In genomic region chr5:43314724-43315123, GRCh38 we compare ENCODE assay signal across 12 cellular contexts. TPM values are rescaled to one million over a fixed set of nuclear protein-coding genes. Genes with fewer than 3 reads are reported as not detected.
DNase-seq lines count a peak whose midpoint lies in the region; ATAC-seq, FAIRE-seq and TF ChIP-seq lines count a peak whose summit lies in the region.
"Had no signal": no experiment of that assay in that cellular context is flagged by ENCODE, and none has a peak within 500 bp of the region (broad histone marks: within the 10 kb centered on the region; RNA-seq: fewer than 3 reads in every experiment).

No MANE protein-coding gene starts in this region.

- H3K4me3 ChIP-seq in keratinocyte (ENCODE audit: control insufficient read depth in 2 of 3, extremely low read depth in 1 of 3, insufficient read depth in 2 of 3, low read depth in 1 of 3, low read length in 3 of 3), result no peak overlapping the region
- H3K4me3 ChIP-seq: SJSA1 had no signal

- DNase-seq in activated naive CD4-positive, alpha-beta T cell treated with anti-CD3 and anti-CD28 coated beads, Interleukin-2, amount 10 ng/mL, durations not matched to agents 7 days and 5 days, result no peak
- DNase-seq in activated naive CD4-positive, alpha-beta T cell treated with Interleukin-2 at 50 U/mL for 16 hours, result no peak
- no peak for DNase-seq in activated CD4-positive, alpha-beta memory T cell treated with anti-CD3 and anti-CD28 coated beads for 36 hours
- DNase-seq in keratinocyte (ENCODE audit: low read depth, low spot score), result no peak
- no peak for DNase-seq in NCI-H128 (lab: John Stamatoyannopoulos, UW; ENCODE audit: unreplicated experiment)
- DNase-seq: activated CD4-positive, alpha-beta T cell treated with anti-CD3 and anti-CD28 coated beads, Interleukin-2, amount 50 U/mL, for 4 hours; KG1 had no signal

- H2AFZ ChIP-seq in keratinocyte (ENCODE audit: control insufficient read depth, low read length), result no peak overlapping the region

- H3K79me2 ChIP-seq in keratinocyte (ENCODE audit: control insufficient read depth, insufficient read depth, low read length), result peaks cover 35% of the 10 kb centered on the region

- peaks cover 10% of the 10 kb centered on the region for H3K9me3 Mint-ChIP-seq in activated naive CD4-positive, alpha-beta T cell treated with anti-CD3 and anti-CD28 coated beads, Interleukin-2, amount 10 ng/mL, durations not matched to agents 7 days and 5 days
- H3K9me3 Mint-ChIP-seq in activated CD4-positive, alpha-beta memory T cell treated with anti-CD3 and anti-CD28 coated beads for 36 hours, result peaks cover 18% of the 10 kb centered on the region
- peaks cover 8% of the 10 kb centered on the region for H3K9me3 Mint-ChIP-seq in stimulated activated naive CD8-positive, alpha-beta T cell treated with anti-CD3 and anti-CD28 coated beads, Interleukin-15, Interleukin-2, amounts not matched to agents 100 ng/mL and 50 ng/mL, for 24 hours

- no peaks in the 10 kb centered on the region for H3K9me3 ChIP-seq in keratinocyte (ENCODE audit: control insufficient read depth, low read depth, low read length)
- H3K9me3 ChIP-seq: SJSA1 had no signal

- POLR2A ChIA-PET in activated CD4-positive, alpha-beta memory T cell treated with anti-CD3 and anti-CD28 coated beads for 36 hours (lab: Charles Lee), result interaction anchor here (0.6 to 3.4 kb wide), 5 partner anchors 9 to 307 kb away, joined by 3 to 31 read pairs (median 6); partner anchors contain the start of genes TMEM267 and ZNF131

- ATAC-seq in GM18520 (IDR thresholded peaks at IDR 0.05; ENCODE audit: unreplicated experiment), result no peak
- ATAC-seq in HG03095 (IDR thresholded peaks at IDR 0.05; ENCODE audit: unreplicated experiment), result no peak

- H3K27ac ChIP-seq in keratinocyte (ENCODE audit: control insufficient read depth, insufficient read depth, low read length), result peak overlapping the region; percentile 94

- no peak for FAIRE-seq in keratinocyte (lab: Jason Lieb, UNC)

- no peak overlapping the region for H3K4me3 Mint-ChIP-seq in activated naive CD4-positive, alpha-beta T cell treated with anti-CD3 and anti-CD28 coated beads, Interleukin-2, amount 10 ng/mL, durations not matched to agents 7 days and 5 days
- peak overlapping the region; percentile 9 for H3K4me3 Mint-ChIP-seq in activated CD4-positive, alpha-beta memory T cell treated with anti-CD3 and anti-CD28 coated beads for 36 hours
- peak overlapping the region; percentile 15 for H3K4me3 Mint-ChIP-seq in stimulated activated naive CD8-positive, alpha-beta T cell treated with anti-CD3 and anti-CD28 coated beads, Interleukin-15, Interleukin-2, amounts not matched to agents 100 ng/mL and 50 ng/mL, for 24 hours

- CTCF ChIA-PET in activated naive CD4-positive, alpha-beta T cell treated with anti-CD3 and anti-CD28 coated beads, Interleukin-2, amount 10 ng/mL, durations not matched to agents 7 days and 5 days (lab: Charles Lee), result interaction anchor here (0.8 to 2.2 kb wide), 4 partner anchors 75 to 209 kb away, joined by 3 to 15 read pairs (median 3); partner anchors contain the start of gene TMEM267
- CTCF ChIA-PET in activated CD4-positive, alpha-beta memory T cell treated with anti-CD3 and anti-CD28 coated beads for 36 hours (lab: Charles Lee), result interaction anchor here (1.0 to 5.1 kb wide), 6 partner anchors 9 to 250 kb away, joined by 3 to 29 read pairs (median 6); partner anchors contain the start of gene TMEM267

- intact Hi-C loops in activated CD4-positive, alpha-beta memory T cell treated with anti-CD3 and anti-CD28 coated beads for 36 hours (cut with micrococcal nuclease), result loop anchor here (1.0 to 5.0 kb wide), 9 partner anchors 10 to 1493 kb away; partner anchors contain the start of genes MRPS30 and PAIP1

- dilution Hi-C loops in keratinocyte (cut with MboI; ENCODE audit: extremely low pct_ligation_motif_present, low sequenced_read_pairs), result no loop called here

- H3K27ac Mint-ChIP-seq in activated naive CD4-positive, alpha-beta T cell treated with anti-CD3 and anti-CD28 coated beads, Interleukin-2, amount 10 ng/mL, durations not matched to agents 7 days and 5 days, result peak overlapping the region; percentile 72
- peak overlapping the region; percentile 94 for H3K27ac Mint-ChIP-seq in activated CD4-positive, alpha-beta memory T cell treated with anti-CD3 and anti-CD28 coated beads for 36 hours
- peak overlapping the region; percentile 98 for H3K27ac Mint-ChIP-seq in stimulated activated naive CD8-positive, alpha-beta T cell treated with anti-CD3 and anti-CD28 coated beads, Interleukin-15, Interleukin-2, amounts not matched to agents 100 ng/mL and 50 ng/mL, for 24 hours

- H3K27me3 ChIP-seq in keratinocyte (ENCODE audit: control insufficient read depth, extremely low read depth, insufficient read depth, low read length), result no peaks in the 10 kb centered on the region
- H3K27me3 ChIP-seq: brain microvascular endothelial cell, SJSA1 had no signal

- no peak overlapping the region for H3K9ac ChIP-seq in keratinocyte (ENCODE audit: control insufficient read depth, extremely low read depth, insufficient read depth, low read length)

- peaks cover 20% of the 10 kb centered on the region for H4K20me1 ChIP-seq in keratinocyte (ENCODE audit: control insufficient read depth, extremely low read depth, insufficient read depth, low read length)

- H3K27me3 Mint-ChIP-seq in activated naive CD4-positive, alpha-beta T cell treated with anti-CD3 and anti-CD28 coated beads, Interleukin-2, amount 10 ng/mL, durations not matched to agents 7 days and 5 days, result no peaks in the 10 kb centered on the region
- peaks cover 2% of the 10 kb centered on the region for H3K27me3 Mint-ChIP-seq in activated CD4-positive, alpha-beta memory T cell treated with anti-CD3 and anti-CD28 coated beads for 36 hours
- no peaks in the 10 kb centered on the region for H3K27me3 Mint-ChIP-seq in stimulated activated naive CD8-positive, alpha-beta T cell treated with anti-CD3 and anti-CD28 coated beads, Interleukin-15, Interleukin-2, amounts not matched to agents 100 ng/mL and 50 ng/mL, for 24 hours

- H3K36me3 Mint-ChIP-seq in activated naive CD4-positive, alpha-beta T cell treated with anti-CD3 and anti-CD28 coated beads, Interleukin-2, amount 10 ng/mL, durations not matched to agents 7 days and 5 days, result peaks cover 24% of the 10 kb centered on the region
- peaks cover 42% of the 10 kb centered on the region for H3K36me3 Mint-ChIP-seq in activated CD4-positive, alpha-beta memory T cell treated with anti-CD3 and anti-CD28 coated beads for 36 hours
- H3K36me3 Mint-ChIP-seq in stimulated activated naive CD8-positive, alpha-beta T cell treated with anti-CD3 and anti-CD28 coated beads, Interleukin-15, Interleukin-2, amounts not matched to agents 100 ng/mL and 50 ng/mL, for 24 hours (ENCODE audit: low read depth), result peaks cover 29% of the 10 kb centered on the region

- no peak for TF ChIP-seq CTCF in keratinocyte (optimal IDR thresholded peaks at IDR 0.05 in 1 of 3, IDR thresholded peaks at IDR 0.05 in 1 of 3, conservative IDR thresholded peaks at IDR 0.05 in 1 of 3; ENCODE audit: extremely low read depth in 1 of 3, insufficient read depth in 2 of 3, low read length in 3 of 3)

- peaks cover 3 to 14% of the 10 kb centered on the region in 2 experiments for H3K36me3 ChIP-seq in keratinocyte (ENCODE audit: control insufficient read depth in 2 of 2, extremely low read depth in 1 of 2, insufficient read depth in 2 of 2, low read length in 2 of 2)
- H3K36me3 ChIP-seq: SJSA1 had no signal

- H3K9me1 ChIP-seq in keratinocyte (ENCODE audit: control insufficient read depth, extremely low read depth, insufficient read depth, low read length), result no peaks in the 10 kb centered on the region

- no peak overlapping the region for H3K4me2 ChIP-seq in keratinocyte (ENCODE audit: control insufficient read depth, extremely low read depth, insufficient read depth, low read depth, low read length)

- H3K4me1 ChIP-seq in keratinocyte (ENCODE audit: control insufficient read depth, extremely low read depth, insufficient read depth, low read length), result peaks cover 45% of the 10 kb centered on the region

- H3K4me1 Mint-ChIP-seq in activated naive CD4-positive, alpha-beta T cell treated with anti-CD3 and anti-CD28 coated beads, Interleukin-2, amount 10 ng/mL, durations not matched to agents 7 days and 5 days, result peaks cover 51% of the 10 kb centered on the region
- peaks cover 58% of the 10 kb centered on the region for H3K4me1 Mint-ChIP-seq in activated CD4-positive, alpha-beta memory T cell treated with anti-CD3 and anti-CD28 coated beads for 36 hours (ENCODE audit: low read depth)
- H3K4me1 Mint-ChIP-seq in stimulated activated naive CD8-positive, alpha-beta T cell treated with anti-CD3 and anti-CD28 coated beads, Interleukin-15, Interleukin-2, amounts not matched to agents 100 ng/mL and 50 ng/mL, for 24 hours (ENCODE audit: low read depth), result peaks cover 67% of the 10 kb centered on the region

RNA-seq across cellular contexts. Expression of gene HMGCS1, which starts 1.5 kb away (rescaled TPM):
- total RNA-seq in activated CD4-positive, alpha-beta memory T cell treated with anti-CD3 and anti-CD28 coated beads for 36 hours, result 100 to 1,000 TPM; 158 to 162 TPM
- 201 to 512 TPM (median 381 TPM) in 3 replicates for polyA plus RNA-seq in keratinocyte
- polyA plus RNA-seq in keratinocyte (2011; ENCODE audit: low read depth), result 170 TPM
- 110 and 222 TPM in 2 replicates for polyA plus RNA-seq in keratinocyte (2011; cell fraction: cytosol; rRNA removed)
- polyA plus RNA-seq in keratinocyte (2011; cell fraction: nucleus; rRNA removed), result 312 and 435 TPM in 2 replicates
- 83.4 and 351 TPM in 2 replicates for polyA plus RNA-seq in keratinocyte (2012; ENCODE audit: low replicate concordance)
- 101 to 485 TPM (median 163 TPM) in 3 replicates for polyA minus RNA-seq in keratinocyte
- 148 TPM for polyA minus RNA-seq in keratinocyte (2011; cell fraction: cytosol; rRNA and poly(A)+ RNA removed)
- 272 and 495 TPM in 2 replicates for polyA minus RNA-seq in keratinocyte (2011; cell fraction: nucleus; rRNA and poly(A)+ RNA removed)
